Comparison of ENCODE assay signal across 1 cellular context in the genomic region with DNA sequence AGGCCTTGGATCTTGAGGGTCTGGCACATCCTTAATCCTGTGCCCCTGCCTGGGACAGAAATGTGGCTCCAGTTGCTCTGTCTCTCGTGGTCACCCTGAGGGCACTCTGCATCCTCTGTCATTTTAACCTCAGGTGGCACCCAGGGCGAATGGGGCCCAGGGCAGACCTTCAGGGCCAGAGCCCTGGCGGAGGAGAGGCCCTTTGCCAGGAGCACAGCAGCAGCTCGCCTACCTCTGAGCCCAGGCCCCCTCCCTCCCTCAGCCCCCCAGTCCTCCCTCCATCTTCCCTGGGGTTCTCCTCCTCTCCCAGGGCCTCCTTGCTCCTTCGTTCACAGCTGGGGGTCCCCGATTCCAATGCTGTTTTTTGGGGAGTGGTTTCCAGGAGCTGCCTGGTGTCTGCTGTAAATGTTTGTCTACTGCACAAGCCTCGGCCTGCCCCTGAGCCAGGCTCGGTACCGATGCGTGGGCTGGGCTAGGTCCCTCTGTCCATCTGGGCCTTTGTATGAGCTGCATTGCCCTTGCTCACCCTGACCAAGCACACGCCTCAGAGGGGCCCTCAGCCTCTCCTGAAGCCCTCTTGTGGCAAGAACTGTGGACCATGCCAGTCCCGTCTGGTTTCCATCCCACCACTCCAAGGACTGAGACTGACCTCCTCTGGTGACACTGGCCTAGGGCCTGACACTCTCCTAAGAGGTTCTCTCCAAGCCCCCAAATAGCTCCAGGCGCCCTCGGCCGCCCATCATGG.
TF ChIP-seq lines count a peak whose summit lies in the region.

No MANE protein-coding gene starts in this region.

TF ChIP-seq in H1, 55 proteins besides CTCF, POLR2A, EP300 and RAD21:
- no peak for TF ChIP-seq NANOG (IDR thresholded peaks at IDR 0.05; ENCODE audit: insufficient read depth, low read depth, low read length, poor library complexity, severe bottlenecking)
- TF ChIP-seq, protein P1, sequence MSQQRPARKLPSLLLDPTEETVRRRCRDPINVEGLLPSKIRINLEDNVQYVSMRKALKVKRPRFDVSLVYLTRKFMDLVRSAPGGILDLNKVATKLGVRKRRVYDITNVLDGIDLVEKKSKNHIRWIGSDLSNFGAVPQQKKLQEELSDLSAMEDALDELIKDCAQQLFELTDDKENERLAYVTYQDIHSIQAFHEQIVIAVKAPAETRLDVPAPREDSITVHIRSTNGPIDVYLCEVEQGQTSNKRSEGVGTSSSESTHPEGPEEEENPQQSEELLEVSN (IDR thresholded peaks at IDR 0.05), result no peak
